Comparison of ENCODE assay signal across 12 cellular contexts in the genomic region with DNA sequence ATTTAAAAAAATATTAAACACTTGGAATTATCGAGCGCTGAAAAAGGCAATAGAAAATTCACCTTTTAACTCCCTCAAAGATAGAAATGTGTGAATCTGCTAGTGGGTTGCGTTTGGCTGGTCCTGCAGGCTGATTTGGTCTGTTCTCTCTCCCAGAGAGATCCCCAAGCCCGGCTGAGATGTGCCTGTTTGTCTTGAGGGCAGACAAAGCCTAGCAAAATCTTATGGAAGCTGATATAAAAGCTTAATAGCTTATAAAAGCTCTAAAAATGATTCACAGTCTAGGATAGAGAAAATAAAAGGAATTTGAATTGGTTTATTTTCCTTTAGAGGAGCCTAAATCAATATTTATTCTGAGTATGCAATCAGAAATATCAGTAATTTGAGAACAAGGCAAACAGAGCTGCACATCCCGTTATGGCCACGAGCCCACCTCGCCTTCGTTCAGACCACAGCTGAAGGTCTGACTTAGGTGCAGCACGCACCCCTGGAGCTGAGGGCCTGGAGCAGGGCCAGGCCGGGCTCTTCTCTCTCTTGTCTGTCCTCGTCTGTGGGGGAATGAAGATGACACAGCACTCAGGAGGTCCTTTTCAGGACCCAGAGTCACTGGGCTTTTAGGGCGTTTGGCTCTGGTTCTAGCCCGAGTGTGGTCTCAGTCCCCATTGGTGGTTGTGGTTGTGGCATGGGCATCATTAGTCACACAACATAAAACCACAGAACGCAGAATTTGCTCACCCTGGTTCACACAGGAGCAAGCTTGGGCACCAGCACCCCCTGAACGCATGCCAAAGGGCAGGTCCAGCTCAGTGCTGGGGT. TPM values are rescaled to one million over a fixed set of nuclear protein-coding genes. Genes with fewer than 3 reads are reported as not detected.
DNase-seq lines count a peak whose midpoint lies in the region; ATAC-seq lines count a peak whose summit lies in the region.
"Had no signal": no experiment of that assay in that cellular context is flagged by ENCODE, and none has a peak within 500 bp of the region (broad histone marks: within the 10 kb centered on the region; RNA-seq: fewer than 3 reads in every experiment).

No MANE protein-coding gene starts in this region.

- H3K27me3 ChIP-seq in muscle layer of colon (ENCODE audit: control insufficient read depth in 1 of 2, insufficient read depth in 2 of 2, low read length in 2 of 2), result no peaks in the 10 kb centered on the region

- no peak overlapping the region for H3K9ac ChIP-seq in muscle layer of colon (ENCODE audit: low read length)

- H3K4me1 ChIP-seq in muscle layer of colon (ENCODE audit: insufficient read depth, low read length), result peaks cover 76% of the 10 kb centered on the region

- no peak for ATAC-seq in HG02798 (IDR thresholded peaks at IDR 0.05; ENCODE audit: poor library complexity, unreplicated experiment)

- H3K9me3 ChIP-seq in muscle layer of colon (ENCODE audit: low read length), result no peaks in the 10 kb centered on the region

- H3K36me3 ChIP-seq in muscle layer of colon (ENCODE audit: insufficient read depth, low read length), result peaks cover 11% of the 10 kb centered on the region

- peak overlapping the region; percentile 21 for H3K27ac ChIP-seq in muscle layer of colon (ENCODE audit: low read depth, low read length)

- DNase-seq in DMS153 (lab: John Stamatoyannopoulos, UW), result peak; percentile 65
- DNase-seq in M059J (ENCODE audit: low read depth), result peak; percentile 73
- DNase-seq in SW480 (ENCODE audit: low spot score), result peak; percentile 57
- no peak for DNase-seq in NCI-H1930 (lab: John Stamatoyannopoulos, UW)
- no peak for DNase-seq in NCI-H526 (lab: John Stamatoyannopoulos, UW)
- DNase-seq in activated CD8-positive, alpha-beta memory T cell treated with anti-CD3 and anti-CD28 coated beads for 24 hours, result no peak
- DNase-seq: aorta; CD8-positive, alpha-beta memory T cell; stimulated activated CD4-positive, alpha-beta T cell treated with anti-CD3 and anti-CD28 coated beads, Interleukin-2, amount 100 ng/mL, for 24 hours; SW 1271 had no signal

- no peak overlapping the region for H3K4me3 ChIP-seq in muscle layer of colon (ENCODE audit: low read depth in 1 of 2, low read length in 2 of 2)

RNA-seq across cellular contexts. Expression of gene PDE9A, which starts 18.6 kb away (rescaled TPM):
- total RNA-seq in M059J (2014; rRNA removed; shearing (Covaris generic)), result 0.07 TPM in 1 of 2 replicates, not detected in the other

Comparison
In these comparisons a context has a peak if more than half of its experiments do, and no peak if none do; other contexts are left out.
1. DNase-seq: peak in DMS153 (single experiment), M059J (single experiment) and SW480 (single experiment); none in NCI-H1930 (0 of 2), NCI-H526 (0 of 2) and activated CD8-positive, alpha-beta memory T cell treated with anti-CD3 and anti-CD28 coated beads for 24 hours (single experiment).